3 cellular contexts compared by ENCODE assay signal in the genomic region with DNA sequence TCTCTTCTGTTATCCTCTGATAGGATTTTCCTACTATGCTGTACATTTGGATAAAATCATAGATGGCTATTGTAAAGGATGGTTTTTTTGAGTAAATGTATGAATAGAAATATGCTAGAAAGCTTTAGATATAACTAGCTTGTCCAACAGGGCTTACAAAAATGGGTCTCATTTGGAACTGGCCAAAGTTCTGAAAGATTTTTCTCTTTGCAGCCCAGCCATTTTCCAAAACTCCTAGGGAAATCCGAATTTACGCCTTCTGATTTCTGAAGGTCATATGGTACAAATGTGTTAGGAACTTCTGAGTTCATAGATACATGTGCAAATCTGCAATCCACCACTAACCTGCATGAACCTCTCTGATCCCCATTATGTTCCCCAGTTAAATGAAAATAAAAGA.
"Had no signal": no experiment of that assay in that cellular context is flagged by ENCODE, and none has a peak within 500 bp of the region (broad histone marks: within the 10 kb centered on the region; RNA-seq: fewer than 3 reads in every experiment).

No MANE protein-coding gene starts in this region.

- H3K4me3 ChIP-seq: GM12878 had no signal

- ATAC-seq: GM12878 had no signal

- DNase-seq: GDM1, GF-D8 had no signal
